In the genomic region with DNA sequence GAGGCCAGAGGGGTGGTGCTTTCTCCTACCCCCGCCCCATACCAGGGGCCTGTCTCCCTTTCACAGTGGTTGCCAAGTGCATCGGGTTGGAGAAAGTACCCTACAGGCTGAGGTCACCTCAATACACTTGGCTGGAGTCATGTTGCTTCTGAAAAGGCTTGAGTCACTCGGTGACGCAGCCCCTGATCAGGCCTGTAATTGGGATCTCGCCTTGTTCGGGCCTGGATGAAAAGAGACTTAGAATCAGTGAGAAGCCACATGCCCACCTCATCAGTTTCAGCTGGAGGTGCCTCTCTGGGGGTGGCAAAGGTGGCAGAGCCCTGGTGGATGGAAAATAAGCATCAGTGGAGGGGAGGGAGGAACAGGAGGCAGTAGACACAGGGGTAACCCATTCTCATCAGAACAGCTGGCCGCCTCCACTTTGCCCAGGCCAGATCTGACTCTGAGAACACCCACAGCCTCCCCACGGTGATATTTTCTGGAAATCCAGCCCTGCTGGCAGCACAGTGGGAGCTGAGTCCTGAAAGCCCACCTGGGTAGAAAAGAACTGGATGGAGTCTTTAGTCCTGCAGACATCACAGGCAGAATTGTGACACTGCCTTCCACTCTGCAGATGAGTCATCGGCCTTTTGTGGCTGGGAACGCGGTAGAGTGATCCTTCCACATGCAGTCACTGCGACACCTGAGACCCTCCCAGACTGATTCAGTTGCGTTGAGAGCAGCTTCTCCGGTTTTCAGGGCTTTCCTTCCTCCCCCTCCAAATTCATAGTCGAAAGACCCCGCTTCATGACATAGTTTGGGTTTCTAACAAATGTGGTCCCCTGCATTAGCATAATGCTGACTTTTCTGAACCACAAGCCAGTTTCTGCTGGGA, we compare ENCODE assay signal across 9 cellular contexts.
DNase-seq lines count a peak whose midpoint lies in the region; ATAC-seq and TF ChIP-seq lines count a peak whose summit lies in the region.
"Had no signal": no experiment of that assay in that cellular context is flagged by ENCODE, and none has a peak within 500 bp of the region (broad histone marks: within the 10 kb centered on the region; RNA-seq: fewer than 3 reads in every experiment).

No MANE protein-coding gene starts in this region.

- H3K27me3 ChIP-seq in thymus (ENCODE audit: control insufficient read depth, insufficient read depth), result peaks cover 8% of the 10 kb centered on the region
- H3K27me3 ChIP-seq: cardiac muscle cell had no signal

- peaks cover 13% of the 10 kb centered on the region for H3K4me1 ChIP-seq in thymus (ENCODE audit: control insufficient read depth, insufficient read depth, low read length)

- no peak for TF ChIP-seq CTCF in natural killer cell (IDR thresholded peaks at IDR 0.05)

- ATAC-seq in GM21717 (IDR thresholded peaks at IDR 0.05; ENCODE audit: unreplicated experiment) (peak; percentile 51), natural killer cell (peak; percentile 26 to 49 (median 43))

- peaks cover 0 to 6% of the 10 kb centered on the region in 2 donors for H3K9me3 Mint-ChIP-seq in natural killer cell

- no peaks in the 10 kb centered on the region for H3K36me3 Mint-ChIP-seq in natural killer cell

- peaks cover 85 to 88% of the 10 kb centered on the region in 2 donors for H3K4me1 Mint-ChIP-seq in natural killer cell

- peak overlapping the region; percentile 48 to 92 for H3K27ac Mint-ChIP-seq in natural killer cell

- H3K4me3 ChIP-seq in thymus (ENCODE audit: low read length), result no peak overlapping the region
- H3K4me3 ChIP-seq: cardiac muscle cell had no signal

- peak overlapping the region; percentile 11 for H3K27ac ChIP-seq in thymus (ENCODE audit: low read depth)

- H3K9me3 ChIP-seq in thymus (ENCODE audit: control insufficient read depth), result no peaks in the 10 kb centered on the region

- WGBS in thymus, result 82% methylated on average over 16 of the region's 16 CpGs

- DNase-seq in Daoy (ENCODE audit: low read depth) (peak; percentile 94), KBM-7 (peak; percentile 44), dedifferentiated amniotic fluid mesenchymal stem cell (ENCODE audit: extremely low spot score) (peak; percentile 88), natural killer cell (peak; percentile 59), NCI-H1436 (lab: John Stamatoyannopoulos, UW) (no peak)
- DNase-seq in activated CD4-positive, alpha-beta T cell treated with anti-CD3 and anti-CD28 coated beads for 4 hours, result peak; percentile 73 to 76

- H3K36me3 ChIP-seq in thymus (ENCODE audit: control insufficient read depth, insufficient read depth), result no peaks in the 10 kb centered on the region
- H3K36me3 ChIP-seq: cardiac muscle cell had no signal

- no peak overlapping the region for H3K4me3 Mint-ChIP-seq in natural killer cell

- intact Hi-C loops in natural killer cell (cut with micrococcal nuclease), result no loop called here

- H3K27me3 Mint-ChIP-seq in natural killer cell (ENCODE audit: low read depth in 2 of 2), result peaks cover 15 to 28% of the 10 kb centered on the region in 2 donors

- in situ Hi-C loops in KBM-7 (cut with MboI; ENCODE audit: low pct_unique_long_range_greater_than_20kb, low sequenced_read_pairs), result no loop called here
